In the genomic region with DNA sequence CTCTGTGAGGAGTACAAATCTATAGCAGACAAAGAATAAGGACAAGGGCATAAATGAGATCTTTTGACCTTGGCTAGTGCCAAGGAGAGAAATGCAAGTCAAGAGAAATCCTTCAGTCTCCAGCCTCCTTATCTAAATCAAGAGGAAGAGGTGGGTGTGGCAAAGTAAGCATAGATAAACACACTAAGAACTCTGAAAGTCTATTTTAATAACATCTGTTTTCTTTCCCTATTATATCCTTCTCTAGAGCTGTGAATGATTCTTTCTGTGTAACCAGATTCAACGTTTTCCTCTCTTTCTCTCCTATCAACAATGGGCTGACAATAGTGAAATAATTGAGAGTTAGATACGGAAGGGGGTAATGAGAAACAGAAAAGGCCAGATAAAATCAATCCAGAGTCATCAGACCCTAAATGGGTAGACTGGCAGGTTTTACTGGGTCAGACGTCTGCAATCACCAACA, we compare ENCODE assay signal across 10 cellular contexts.
A peak's percentile ranks its signal among the peaks of the same experiment; 100 is the strongest.
DNase-seq lines count a peak whose midpoint lies in the region; ATAC-seq and TF ChIP-seq lines count a peak whose summit lies in the region.
"Had no signal": no experiment of that assay in that cellular context is flagged by ENCODE, and none has a peak within 500 bp of the region (broad histone marks: within the 10 kb centered on the region; RNA-seq: fewer than 3 reads in every experiment).

No MANE protein-coding gene starts in this region.

- H3K9me3 ChIP-seq in adipocyte (ENCODE audit: control insufficient read depth, low read length) (no peaks in the 10 kb centered on the region), ovary (no peaks in the 10 kb centered on the region), upper lobe of right lung (no peaks in the 10 kb centered on the region)

- TF ChIP-seq POLR2A in ovary (IDR thresholded peaks at IDR 0.05) = no peak

- peak overlapping the region; percentile 59 for H3K4me3 ChIP-seq in adipocyte (ENCODE audit: low read length)
- no peak overlapping the region for H3K4me3 ChIP-seq in ovary
- H3K4me3 ChIP-seq in upper lobe of right lung = no peak overlapping the region

- H3K27me3 ChIP-seq in adipocyte (replicated peaks; ENCODE audit: control insufficient read depth, insufficient read depth, low read length) = no peaks in the 10 kb centered on the region
- H3K27me3 ChIP-seq in ovary = no peaks in the 10 kb centered on the region
- no peaks in the 10 kb centered on the region for H3K27me3 ChIP-seq in upper lobe of right lung

- DNase-seq in adipocyte (ENCODE audit: low read depth) = peak; percentile 10
- DNase-seq in left ventricle myocardium superior = no peak
- DNase-seq in ovary = no peak
- DNase-seq in upper lobe of right lung = no peak
- DNase-seq in stimulated activated CD4-positive, alpha-beta T cell treated with anti-CD3 and anti-CD28 coated beads, Interleukin-4, amount 100 ng/mL, for 1 hour = no peak
- no peak for DNase-seq in NCI-H2029 (lab: John Stamatoyannopoulos, UW)
- DNase-seq: H9, KBM-7 had no signal

- TF ChIP-seq EP300 in ovary (IDR thresholded peaks at IDR 0.05) = no peak

- TF ChIP-seq CTCF in ovary (IDR thresholded peaks at IDR 0.05) (no peak), upper lobe of right lung (IDR thresholded peaks at IDR 0.05) (no peak)

- peak; percentile 19 for ATAC-seq in left ventricle myocardium superior
- ATAC-seq in upper lobe of right lung = peak; percentile 33
- ATAC-seq in GM18502 (IDR thresholded peaks at IDR 0.05; ENCODE audit: poor library complexity, unreplicated experiment) = no peak

- H3K4me1 ChIP-seq in adipocyte (ENCODE audit: control insufficient read depth, insufficient read depth, low read length) (peaks cover 84% of the 10 kb centered on the region), ovary (ENCODE audit: insufficient read depth) (peaks cover 44% of the 10 kb centered on the region), upper lobe of right lung (peaks cover 44% of the 10 kb centered on the region)

- intact Hi-C loops in left ventricle myocardium superior (cut with micrococcal nuclease) (no loop called here), ovary (cut with DNase I) (loop anchor here in 2 of 4 donors (10.0 kb wide), 2 partner anchors 50 to 380 kb away; no protein-coding TSS in a partner anchor), upper lobe of right lung (cut with DNase I) (no loop called here)

- no peaks in the 10 kb centered on the region for H3K36me3 ChIP-seq in adipocyte (ENCODE audit: control insufficient read depth, insufficient read depth, low read length, severe bottlenecking)
- H3K36me3 ChIP-seq in ovary = no peaks in the 10 kb centered on the region
- H3K36me3 ChIP-seq in upper lobe of right lung = no peaks in the 10 kb centered on the region

- peak overlapping the region; percentile 83 for H3K9ac ChIP-seq in adipocyte (ENCODE audit: low read length)

- H3K27ac ChIP-seq in ovary = peak overlapping the region; percentile 70 to 78
- H3K27ac ChIP-seq in upper lobe of right lung = peak overlapping the region; percentile 24
- H3K27ac ChIP-seq: epithelial cell of prostate had no signal

- 7 to 11% (median 9%) methylated on average over 3 of the region's 3 CpGs for WGBS in ovary, 3 donors
